In the genomic region with DNA sequence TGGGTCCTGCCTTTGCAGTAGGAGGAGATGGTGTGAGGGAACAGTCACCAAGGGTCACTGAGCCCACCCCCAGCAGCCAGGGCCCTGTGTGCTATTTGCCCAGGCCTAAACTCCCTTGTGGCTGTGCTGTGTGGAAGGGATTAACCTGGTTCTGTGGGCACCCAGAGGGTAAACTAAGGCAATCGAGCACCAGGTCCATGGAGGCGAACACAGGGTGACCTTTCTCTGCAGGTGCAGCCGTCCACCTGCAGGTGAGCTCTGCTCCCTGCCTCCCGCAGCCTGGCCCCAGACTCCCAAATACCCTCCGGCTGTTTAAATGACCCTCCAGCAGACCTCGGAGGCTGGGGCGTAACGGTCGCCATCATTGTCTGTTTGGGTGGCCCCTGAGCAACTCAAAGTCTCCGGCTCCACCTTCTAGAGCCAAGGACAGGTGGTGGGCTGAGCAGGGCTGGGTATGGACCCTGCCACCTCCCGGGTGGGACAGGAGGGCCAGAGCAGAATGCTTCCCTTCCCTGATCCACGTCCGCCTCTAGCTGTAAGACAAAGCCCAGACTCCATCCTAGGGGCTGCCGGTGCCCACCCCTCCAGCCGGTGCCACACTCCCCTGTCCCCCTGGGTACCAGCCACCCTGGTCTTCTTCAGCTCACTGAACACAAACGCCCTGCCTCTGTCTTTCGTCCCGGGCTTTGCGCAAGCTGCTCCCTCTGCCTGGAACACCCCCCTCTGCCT, we compare ENCODE assay signal across 1 cellular context.
TF ChIP-seq lines count a peak whose summit lies in the region.

No MANE protein-coding gene starts in this region.

TF ChIP-seq in HepG2, 621 proteins besides CTCF, POLR2A, EP300 and RAD21:
- TF ChIP-seq RXRA (CRISPR knock-in tag; IDR thresholded peaks at IDR 0.05) (no peak), ELK4 (CRISPR knock-in tag; IDR thresholded peaks at IDR 0.05; ENCODE audit: borderline replicate concordance) (no peak), REL (CRISPR knock-in tag; conservative IDR thresholded peaks at IDR 0.05) (no peak), RBM22 (optimal IDR thresholded peaks at IDR 0.05; ENCODE audit: low read length) (no peak), IKZF4 (CRISPR knock-in tag; IDR thresholded peaks at IDR 0.05; ENCODE audit: borderline replicate concordance, low read depth, not compliant biosample characterization) (no peak), CENPT (CRISPR knock-in tag; IDR thresholded peaks at IDR 0.05; ENCODE audit: low read depth) (no peak), KDM3A (CRISPR knock-in tag; IDR thresholded peaks at IDR 0.05; ENCODE audit: low read depth) (no peak), IRF2 (CRISPR knock-in tag; IDR thresholded peaks at IDR 0.05) (no peak), ZNF670 (CRISPR knock-in tag; IDR thresholded peaks at IDR 0.05; ENCODE audit: borderline replicate concordance) (no peak), EHMT2 (IDR thresholded peaks at IDR 0.05; ENCODE audit: borderline replicate concordance, low read depth, low read length) (no peak), DZIP1 (CRISPR knock-in tag; IDR thresholded peaks at IDR 0.05) (no peak), MXD4 (CRISPR knock-in tag; IDR thresholded peaks at IDR 0.05) (no peak), FIP1L1 (IDR thresholded peaks at IDR 0.05; ENCODE audit: borderline replicate concordance, insufficient read depth, low read depth, low read length) (no peak), SMAD1 (CRISPR knock-in tag; IDR thresholded peaks at IDR 0.05; ENCODE audit: borderline replicate concordance, low read depth) (no peak)
TF ChIP-seq in HepG2: peak in this region for 0.
